8 cellular contexts compared by ENCODE assay signal in the genomic region with DNA sequence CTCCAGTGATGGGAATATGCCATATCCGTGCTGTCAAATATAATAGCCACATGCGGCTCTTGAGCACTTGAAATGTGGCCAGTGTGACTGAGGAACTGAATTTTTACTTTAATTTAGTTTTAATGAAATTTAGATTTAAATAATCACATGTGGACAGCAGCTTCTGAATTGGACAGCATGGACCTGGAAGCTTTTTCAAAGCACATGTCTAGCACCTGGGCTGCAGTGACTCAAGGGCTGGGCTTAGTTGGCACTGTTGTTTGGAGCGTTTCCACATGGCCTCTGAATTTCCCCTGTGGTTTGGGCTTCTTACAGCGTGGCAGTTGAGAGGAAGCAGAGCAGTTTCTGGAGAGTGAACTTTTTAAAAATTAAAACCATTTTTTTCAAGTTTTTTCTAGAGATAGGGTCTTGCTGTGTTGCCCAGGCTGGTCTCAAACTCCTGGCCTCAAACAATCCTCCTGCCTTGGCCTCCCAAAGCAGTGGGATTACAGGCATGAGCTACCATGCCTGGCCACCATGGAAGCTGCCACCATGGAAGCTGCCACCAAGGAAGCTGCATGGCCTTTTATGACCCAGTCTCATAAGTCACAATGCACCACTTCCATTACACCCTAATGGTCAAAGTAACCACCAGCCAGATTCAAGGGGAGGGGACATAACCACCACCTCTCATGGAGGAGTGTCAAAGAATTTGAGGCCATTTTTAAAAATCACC. TPM values are rescaled to one million over a fixed set of nuclear protein-coding genes. Genes with fewer than 3 reads are reported as not detected.
A peak's percentile ranks its signal among the peaks of the same experiment; 100 is the strongest.
DNase-seq lines count a peak whose midpoint lies in the region; ATAC-seq, FAIRE-seq and TF ChIP-seq lines count a peak whose summit lies in the region.

No MANE protein-coding gene starts in this region.

- H2AFZ ChIP-seq in keratinocyte (ENCODE audit: control insufficient read depth, low read length), result peak overlapping the region; percentile 38

- H3K79me2 ChIP-seq in keratinocyte (ENCODE audit: control insufficient read depth, insufficient read depth, low read length), result no peaks in the 10 kb centered on the region

- TF ChIP-seq POLR2A in spleen (IDR thresholded peaks at IDR 0.05), result no peak

- no peak overlapping the region for H3K27ac ChIP-seq in keratinocyte (ENCODE audit: control insufficient read depth, insufficient read depth, low read length)
- no peak overlapping the region for H3K27ac ChIP-seq in upper lobe of right lung
- H3K27ac ChIP-seq in spleen, result no peak overlapping the region

- peak; percentile 37 for DNase-seq in activated gamma-delta T cell treated with Interleukin-2 at 50 U/mL for 16 hours
- DNase-seq in activated gamma-delta T cell (lab: John Stamatoyannopoulos, UW), result no peak
- DNase-seq in activated naive CD4-positive, alpha-beta T cell treated with Interleukin-2 at 50 U/mL for 16 hours, result peak; percentile 56
- no peak for DNase-seq in keratinocyte (ENCODE audit: low read depth, low spot score)
- no peak for DNase-seq in upper lobe of right lung
- no peak for DNase-seq in spleen
- DNase-seq in GM10266 (ENCODE audit: extremely low spot score), result no peak
- DNase-seq in amygdala (lab: John Stamatoyannopoulos, UW), result no peak

- H3K9ac ChIP-seq in keratinocyte (ENCODE audit: control insufficient read depth, extremely low read depth, insufficient read depth, low read length), result no peak overlapping the region

- dilution Hi-C loops in keratinocyte (cut with MboI; ENCODE audit: extremely low pct_ligation_motif_present, low sequenced_read_pairs), result loop anchor here (25.0 kb wide), 1 partner anchor 89 kb away; no protein-coding TSS in a partner anchor

- H3K4me2 ChIP-seq in keratinocyte (ENCODE audit: control insufficient read depth, extremely low read depth, insufficient read depth, low read depth, low read length), result no peak overlapping the region

- ATAC-seq in upper lobe of right lung, result peak; percentile 32

- H3K9me3 ChIP-seq in keratinocyte (ENCODE audit: control insufficient read depth, low read depth, low read length), result no peaks in the 10 kb centered on the region
- no peaks in the 10 kb centered on the region for H3K9me3 ChIP-seq in upper lobe of right lung
- no peaks in the 10 kb centered on the region for H3K9me3 ChIP-seq in spleen

- H4K20me1 ChIP-seq in keratinocyte (ENCODE audit: control insufficient read depth, extremely low read depth, insufficient read depth, low read length), result no peaks in the 10 kb centered on the region

- H3K4me1 ChIP-seq in keratinocyte (ENCODE audit: control insufficient read depth, extremely low read depth, insufficient read depth, low read length), result peaks cover 12% of the 10 kb centered on the region
- H3K4me1 ChIP-seq in upper lobe of right lung, result peaks cover 18% of the 10 kb centered on the region
- H3K4me1 ChIP-seq in spleen, result peaks cover 18 to 47% (median 36%) of the 10 kb centered on the region in 6 donors

- WGBS in spleen, 5 donors, result 19 to 37% (median 30%) methylated on average over 4 of the region's 4 CpGs

- no peak overlapping the region for H3K4me3 ChIP-seq in keratinocyte (ENCODE audit: control insufficient read depth in 2 of 3, extremely low read depth in 1 of 3, insufficient read depth in 2 of 3, low read depth in 1 of 3, low read length in 3 of 3)
- H3K4me3 ChIP-seq in upper lobe of right lung, result no peak overlapping the region
- H3K4me3 ChIP-seq in spleen, result no peak overlapping the region

- TF ChIP-seq CTCF in keratinocyte (optimal IDR thresholded peaks at IDR 0.05 in 1 of 3, IDR thresholded peaks at IDR 0.05 in 1 of 3, conservative IDR thresholded peaks at IDR 0.05 in 1 of 3; ENCODE audit: extremely low read depth in 1 of 3, insufficient read depth in 2 of 3, low read length in 3 of 3), result no peak
- no peak for TF ChIP-seq CTCF in upper lobe of right lung (IDR thresholded peaks at IDR 0.05)
- TF ChIP-seq CTCF in spleen (IDR thresholded peaks at IDR 0.05 in 8 of 11, conservative IDR thresholded peaks at IDR 0.05 in 3 of 11), result no peak
- TF ChIP-seq CTCF in GM10266 (IDR thresholded peaks at IDR 0.05; ENCODE audit: control insufficient read depth, insufficient read depth, low read depth, missing control alignments), result no peak

- intact Hi-C loops in upper lobe of right lung (cut with DNase I) (no loop called here), spleen (cut with DNase I; ENCODE audit: low total_unique reads) (no loop called here)

- no peaks in the 10 kb centered on the region for H3K9me1 ChIP-seq in keratinocyte (ENCODE audit: control insufficient read depth, extremely low read depth, insufficient read depth, low read length)

- no peaks in the 10 kb centered on the region for H3K27me3 ChIP-seq in keratinocyte (ENCODE audit: control insufficient read depth, extremely low read depth, insufficient read depth, low read length)
- no peaks in the 10 kb centered on the region for H3K27me3 ChIP-seq in upper lobe of right lung
- H3K27me3 ChIP-seq in spleen (replicated peaks in 1 of 7), result no peaks in the 10 kb centered on the region

- peak; percentile 39 for FAIRE-seq in keratinocyte (lab: Jason Lieb, UNC)

- H3K36me3 ChIP-seq in keratinocyte (ENCODE audit: control insufficient read depth in 2 of 2, extremely low read depth in 1 of 2, insufficient read depth in 2 of 2, low read length in 2 of 2) (no peaks in the 10 kb centered on the region), upper lobe of right lung (no peaks in the 10 kb centered on the region), spleen (no peaks in the 10 kb centered on the region)

RNA-seq across cellular contexts. Expression of a gene that starts 6.7 kb away (rescaled TPM):
- polyA plus RNA-seq in keratinocyte, result 59.5 to 73.3 TPM (median 64.4 TPM) in 3 replicates
- polyA plus RNA-seq in keratinocyte (2011; ENCODE audit: low read depth), result 97.4 TPM
- 43.7 and 59.1 TPM in 2 replicates for polyA plus RNA-seq in keratinocyte (2011; cell fraction: cytosol; rRNA removed)
- polyA plus RNA-seq in keratinocyte (2011; cell fraction: nucleus; rRNA removed), result 146 and 173 TPM in 2 replicates
- polyA plus RNA-seq in keratinocyte (2012; ENCODE audit: low replicate concordance), result 94.3 and 311 TPM in 2 replicates
- polyA minus RNA-seq in keratinocyte, result 84.2 to 122 TPM (median 105 TPM) in 3 replicates
- polyA minus RNA-seq in keratinocyte (2011; cell fraction: cytosol; rRNA and poly(A)+ RNA removed), result 108 TPM
- polyA minus RNA-seq in keratinocyte (2011; cell fraction: nucleus; rRNA and poly(A)+ RNA removed), result 181 and 201 TPM in 2 replicates
- 70.1 TPM for total RNA-seq in upper lobe of right lung
- total RNA-seq in spleen, result 10 to 100 TPM; 20.0 to 42.3 (median 26.3) TPM
- 1 to 10 TPM; 6.3 to 9.8 (median 9.4) TPM for polyA plus RNA-seq in spleen

RNA-seq across cellular contexts. Expression of a gene that starts 37.5 kb away (rescaled TPM):
- polyA plus RNA-seq in keratinocyte (not detected in 3 replicates), spleen (under 1 TPM; 0.02 to 0.06 (median 0.02) TPM)
- not detected for polyA plus RNA-seq in keratinocyte (2011; ENCODE audit: low read depth)
- polyA plus RNA-seq in keratinocyte (2011; cell fraction: cytosol; rRNA removed), result not detected in 2 replicates
- not detected in 2 replicates for polyA plus RNA-seq in keratinocyte (2011; cell fraction: nucleus; rRNA removed)
- polyA plus RNA-seq in keratinocyte (2012; ENCODE audit: low replicate concordance), result not detected in 2 replicates
- not detected in 3 replicates for polyA minus RNA-seq in keratinocyte
- not detected for polyA minus RNA-seq in keratinocyte (2011; cell fraction: cytosol; rRNA and poly(A)+ RNA removed)
- not detected in 2 replicates for polyA minus RNA-seq in keratinocyte (2011; cell fraction: nucleus; rRNA and poly(A)+ RNA removed)
- total RNA-seq in upper lobe of right lung (0.69 TPM), spleen (under 1 TPM in 3 of 7 donors, not detected in 4; 0.13 to 0.51 (median 0.26) TPM)

Comparison
In these comparisons a context has a peak if more than half of its experiments do, and no peak if none do; other contexts are left out.
1. DNase-seq: peak in activated gamma-delta T cell treated with Interleukin-2 at 50 U/mL for 16 hours (single experiment) and activated naive CD4-positive, alpha-beta T cell treated with Interleukin-2 at 50 U/mL for 16 hours (single experiment); none in activated gamma-delta T cell (single experiment), keratinocyte (single experiment), upper lobe of right lung (single experiment), spleen (single experiment), GM10266 (single experiment) and amygdala (0 of 56).